ENCODE assay signal across 8 cellular contexts in genomic region chr5:180494060-180494509, GRCh38. TPM values are rescaled to one million over a fixed set of nuclear protein-coding genes. Genes with fewer than 3 reads are reported as not detected.
DNase-seq lines count a peak whose midpoint lies in the region; ATAC-seq and TF ChIP-seq lines count a peak whose summit lies in the region.

Gene CNOT6 (plus strand): TSS chr5:180494379. CDS start chr5:180529277, 34,898 bp downstream.

- peak within 1 kb of the TSS; percentile 90 for H3K4me3 ChIP-seq in BE2C (ENCODE audit: low read depth, low read length)

- ATAC-seq in HG03457 (IDR thresholded peaks at IDR 0.05; ENCODE audit: unreplicated experiment) = peak; percentile 94

- peaks cover 20% of the 10 kb centered on the region for H3K36me3 ChIP-seq in BE2C

- peak within 1 kb of the TSS; percentile 69 for H3K27ac ChIP-seq in cingulate gyrus (ENCODE audit: low read depth, low read length)

- no peaks in the 10 kb centered on the region for H3K4me1 ChIP-seq in BE2C

- H3K27me3 ChIP-seq in BE2C = no peaks in the 10 kb centered on the region

- no peaks in the 10 kb centered on the region for H3K9me3 ChIP-seq in BE2C

- DNase-seq in BE2C = peak; percentile 95
- DNase-seq in GM19240 (ENCODE audit: insufficient read length, low spot score) = peak; percentile 96
- DNase-seq in NCI-H524 (lab: John Stamatoyannopoulos, UW) = peak; percentile 62 to 85
- DNase-seq in activated CD4-positive, alpha-beta T cell treated with anti-CD3 and anti-CD28 coated beads for 4 hours = peak; percentile 92 to 95
- DNase-seq in kidney tubule cell (ENCODE audit: low spot score) = peak; percentile 95
- DNase-seq in stimulated activated CD4-positive, alpha-beta T cell treated with anti-CD3 and anti-CD28 coated beads, Interleukin-1b, Interleukin-23, amount 100 ng/mL, for 1 hour (ENCODE audit: low read depth in 2 of 2) = peak; percentile 90 to 92

- TF ChIP-seq CTCF in BE2C (IDR thresholded peaks at IDR 0.05; ENCODE audit: low read depth, low read length) = no peak

RNA-seq across cellular contexts. Expression of gene CNOT6, which starts in this region (rescaled TPM):
- 47.8 TPM for polyA plus RNA-seq in BE2C (2012; ENCODE audit: insufficient read depth, insufficient read length, low read depth)

Comparison
In these comparisons a context has a peak if more than half of its experiments do, and no peak if none do; other contexts are left out.
1. Peak in every context shown above with its lines: DNase-seq, ATAC-seq, H3K4me3 ChIP-seq and H3K27ac ChIP-seq.